Comparison of ENCODE assay signal across 1 cellular context in the genomic region with DNA sequence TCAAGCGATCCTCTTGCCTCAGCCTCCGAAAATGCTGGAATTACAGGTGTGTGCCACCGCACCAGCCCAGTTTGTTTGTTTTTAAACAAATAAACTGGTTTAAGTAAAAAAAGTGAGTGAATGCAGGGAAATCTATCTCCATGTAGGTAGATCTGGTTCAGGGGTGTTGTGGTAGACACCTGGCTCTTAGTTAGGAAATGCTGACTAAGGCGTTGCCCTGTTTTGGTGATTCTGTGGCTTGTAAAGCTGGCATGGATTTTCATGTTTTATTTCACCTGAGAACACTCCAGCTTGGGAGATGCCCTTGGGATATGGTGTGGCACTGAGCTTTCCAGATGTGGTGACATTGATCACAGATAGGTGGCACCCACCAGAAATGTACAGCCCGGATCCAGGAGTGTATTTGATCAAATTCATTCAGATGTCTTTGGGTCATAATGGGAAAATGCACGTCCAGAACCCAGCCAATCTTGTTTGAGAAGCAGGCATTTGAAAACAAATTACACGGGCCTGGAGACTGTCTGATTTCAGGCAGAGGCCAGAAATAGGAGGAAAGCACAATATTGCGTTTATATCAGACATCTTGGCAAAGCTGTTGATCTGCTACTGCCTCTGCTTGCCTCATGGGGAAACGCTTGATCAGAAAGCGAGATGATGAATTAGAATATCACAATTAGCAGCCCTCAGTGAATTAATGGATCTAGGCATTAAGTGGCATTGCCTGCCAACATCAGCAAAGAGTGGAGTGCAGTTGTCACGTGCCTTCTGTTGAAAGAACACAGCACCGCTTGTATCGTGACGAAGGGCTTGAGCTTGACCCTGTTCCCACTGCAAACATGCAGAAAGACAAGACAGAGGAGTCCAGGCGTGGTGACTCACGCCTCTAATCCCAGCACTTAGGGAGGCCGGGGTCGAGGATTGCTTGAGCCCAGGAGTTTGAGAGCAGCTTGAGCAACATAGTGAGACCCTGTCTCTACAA.
TF ChIP-seq lines count a peak whose summit lies in the region.

No MANE protein-coding gene starts in this region.

TF ChIP-seq in HepG2, 621 proteins besides CTCF, POLR2A, EP300 and RAD21 (continued from another document and continues in another):
- TF ChIP-seq, protein P1, sequence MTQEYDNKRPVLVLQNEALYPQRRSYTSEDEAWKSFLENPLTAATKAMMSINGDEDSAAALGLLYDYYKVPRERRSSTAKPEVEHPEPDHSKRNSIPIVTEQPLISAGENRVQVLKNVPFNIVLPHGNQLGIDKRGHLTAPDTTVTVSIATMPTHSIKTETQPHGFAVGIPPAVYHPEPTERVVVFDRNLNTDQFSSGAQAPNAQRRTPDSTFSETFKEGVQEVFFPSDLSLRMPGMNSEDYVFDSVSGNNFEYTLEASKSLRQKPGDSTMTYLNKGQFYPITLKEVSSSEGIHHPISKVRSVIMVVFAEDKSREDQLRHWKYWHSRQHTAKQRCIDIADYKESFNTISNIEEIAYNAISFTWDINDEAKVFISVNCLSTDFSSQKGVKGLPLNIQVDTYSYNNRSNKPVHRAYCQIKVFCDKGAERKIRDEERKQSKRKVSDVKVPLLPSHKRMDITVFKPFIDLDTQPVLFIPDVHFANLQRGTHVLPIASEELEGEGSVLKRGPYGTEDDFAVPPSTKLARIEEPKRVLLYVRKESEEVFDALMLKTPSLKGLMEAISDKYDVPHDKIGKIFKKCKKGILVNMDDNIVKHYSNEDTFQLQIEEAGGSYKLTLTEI (CRISPR knock-in tag; conservative IDR thresholded peaks at IDR 0.05), result no peak
- TF ChIP-seq CERS6 (CRISPR knock-in tag; IDR thresholded peaks at IDR 0.05) (no peak), ZNF552 (CRISPR knock-in tag; IDR thresholded peaks at IDR 0.05; ENCODE audit: borderline replicate concordance) (no peak), NCOA5 (CRISPR knock-in tag; IDR thresholded peaks at IDR 0.05) (no peak), SALL1 (CRISPR knock-in tag; IDR thresholded peaks at IDR 0.05) (peak; percentile 28; the same call in 1 of the 2 replicates), ZBTB39 (CRISPR knock-in tag; IDR thresholded peaks at IDR 0.05) (no peak), ZNF629 (CRISPR knock-in tag; conservative IDR thresholded peaks at IDR 0.05) (no peak), ETV5 (CRISPR knock-in tag; IDR thresholded peaks at IDR 0.05; ENCODE audit: borderline replicate concordance) (no peak), ZNF564 (CRISPR knock-in tag; IDR thresholded peaks at IDR 0.05) (no peak), FOSL2 (CRISPR knock-in tag; IDR thresholded peaks at IDR 0.05) (peak; percentile 91), PHF21A (CRISPR knock-in tag; IDR thresholded peaks at IDR 0.05) (0 out of 2 replicates have a peak, but pooled peaks have one; percentile 27), MAFK (conservative IDR thresholded peaks at IDR 0.05 in 1 of 2, IDR thresholded peaks at IDR 0.05 in 1 of 2; ENCODE audit: low read length in 2 of 2) (peak; percentile 79 to 88), CBFB (CRISPR knock-in tag; IDR thresholded peaks at IDR 0.05) (no peak), ZNF781 (CRISPR knock-in tag; IDR thresholded peaks at IDR 0.05; ENCODE audit: borderline replicate concordance, not compliant biosample characterization) (no peak), NR2F6 (IDR thresholded peaks at IDR 0.05) (no peak), NR2F6 (CRISPR knock-in tag; IDR thresholded peaks at IDR 0.05) (peak; percentile 48; the same call in 1 of the 2 replicates), CREB1 (IDR thresholded peaks at IDR 0.05) (peak; percentile 39; the same call in 1 of the 2 replicates), CREB1 (CRISPR knock-in tag; IDR thresholded peaks at IDR 0.05) (no peak), SOX13 (IDR thresholded peaks at IDR 0.05) (no peak), SOX13 (CRISPR knock-in tag; conservative IDR thresholded peaks at IDR 0.05 in 1 of 2, IDR thresholded peaks at IDR 0.05 in 1 of 2) (peak in 1 of 2 experiments; percentile 38; a peak in 1 of 4 replicates), GATAD2A (CRISPR knock-in tag; IDR thresholded peaks at IDR 0.05) (peak; percentile 53; the same call in 1 of the 2 replicates), ZNF143 (CRISPR knock-in tag; IDR thresholded peaks at IDR 0.05) (no peak), SMAD1 (CRISPR knock-in tag; IDR thresholded peaks at IDR 0.05; ENCODE audit: borderline replicate concordance, low read depth) (no peak), FIP1L1 (IDR thresholded peaks at IDR 0.05; ENCODE audit: borderline replicate concordance, insufficient read depth, low read depth, low read length) (no peak), SRF (IDR thresholded peaks at IDR 0.05; ENCODE audit: low read depth, low read length) (no peak), SAP130 (CRISPR knock-in tag; IDR thresholded peaks at IDR 0.05; ENCODE audit: low read depth) (0 out of 2 replicates have a peak, but pooled peaks have one; percentile 18), DR1 (CRISPR knock-in tag; IDR thresholded peaks at IDR 0.05) (no peak), U2AF1 (optimal IDR thresholded peaks at IDR 0.05; ENCODE audit: low read depth, low read length) (no peak), FOXA3 (CRISPR knock-in tag; IDR thresholded peaks at IDR 0.05) (0 out of 2 replicates have a peak, but pooled peaks have one; percentile 41), ZNF414 (CRISPR knock-in tag; IDR thresholded peaks at IDR 0.05) (no peak), YEATS2 (CRISPR knock-in tag; IDR thresholded peaks at IDR 0.05; ENCODE audit: borderline replicate concordance) (no peak), ZBTB2 (CRISPR knock-in tag; IDR thresholded peaks at IDR 0.05; ENCODE audit: low read depth) (no peak), JUND (CRISPR knock-in tag; IDR thresholded peaks at IDR 0.05) (0 out of 2 replicates have a peak, but pooled peaks have one; percentile 42), ZZZ3 (CRISPR knock-in tag; IDR thresholded peaks at IDR 0.05; ENCODE audit: borderline replicate concordance) (no peak), ATF7 (IDR thresholded peaks at IDR 0.05) (no peak), ATF7 (CRISPR knock-in tag; IDR thresholded peaks at IDR 0.05) (no peak), IRF2 (CRISPR knock-in tag; IDR thresholded peaks at IDR 0.05) (no peak), CC2D1A (CRISPR knock-in tag; IDR thresholded peaks at IDR 0.05) (no peak), PAX8 (CRISPR knock-in tag; IDR thresholded peaks at IDR 0.05; ENCODE audit: borderline replicate concordance) (no peak), RFX5 (IDR thresholded peaks at IDR 0.05; ENCODE audit: low read depth, low read length) (no peak), FOXK2 (IDR thresholded peaks at IDR 0.05) (no peak)
- TF ChIP-seq, protein P2, sequence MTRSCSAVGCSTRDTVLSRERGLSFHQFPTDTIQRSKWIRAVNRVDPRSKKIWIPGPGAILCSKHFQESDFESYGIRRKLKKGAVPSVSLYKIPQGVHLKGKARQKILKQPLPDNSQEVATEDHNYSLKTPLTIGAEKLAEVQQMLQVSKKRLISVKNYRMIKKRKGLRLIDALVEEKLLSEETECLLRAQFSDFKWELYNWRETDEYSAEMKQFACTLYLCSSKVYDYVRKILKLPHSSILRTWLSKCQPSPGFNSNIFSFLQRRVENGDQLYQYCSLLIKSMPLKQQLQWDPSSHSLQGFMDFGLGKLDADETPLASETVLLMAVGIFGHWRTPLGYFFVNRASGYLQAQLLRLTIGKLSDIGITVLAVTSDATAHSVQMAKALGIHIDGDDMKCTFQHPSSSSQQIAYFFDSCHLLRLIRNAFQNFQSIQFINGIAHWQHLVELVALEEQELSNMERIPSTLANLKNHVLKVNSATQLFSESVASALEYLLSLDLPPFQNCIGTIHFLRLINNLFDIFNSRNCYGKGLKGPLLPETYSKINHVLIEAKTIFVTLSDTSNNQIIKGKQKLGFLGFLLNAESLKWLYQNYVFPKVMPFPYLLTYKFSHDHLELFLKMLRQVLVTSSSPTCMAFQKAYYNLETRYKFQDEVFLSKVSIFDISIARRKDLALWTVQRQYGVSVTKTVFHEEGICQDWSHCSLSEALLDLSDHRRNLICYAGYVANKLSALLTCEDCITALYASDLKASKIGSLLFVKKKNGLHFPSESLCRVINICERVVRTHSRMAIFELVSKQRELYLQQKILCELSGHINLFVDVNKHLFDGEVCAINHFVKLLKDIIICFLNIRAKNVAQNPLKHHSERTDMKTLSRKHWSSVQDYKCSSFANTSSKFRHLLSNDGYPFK (CRISPR knock-in tag; IDR thresholded peaks at IDR 0.05; ENCODE audit: borderline replicate concordance), result no peak
- TF ChIP-seq, protein P3, sequence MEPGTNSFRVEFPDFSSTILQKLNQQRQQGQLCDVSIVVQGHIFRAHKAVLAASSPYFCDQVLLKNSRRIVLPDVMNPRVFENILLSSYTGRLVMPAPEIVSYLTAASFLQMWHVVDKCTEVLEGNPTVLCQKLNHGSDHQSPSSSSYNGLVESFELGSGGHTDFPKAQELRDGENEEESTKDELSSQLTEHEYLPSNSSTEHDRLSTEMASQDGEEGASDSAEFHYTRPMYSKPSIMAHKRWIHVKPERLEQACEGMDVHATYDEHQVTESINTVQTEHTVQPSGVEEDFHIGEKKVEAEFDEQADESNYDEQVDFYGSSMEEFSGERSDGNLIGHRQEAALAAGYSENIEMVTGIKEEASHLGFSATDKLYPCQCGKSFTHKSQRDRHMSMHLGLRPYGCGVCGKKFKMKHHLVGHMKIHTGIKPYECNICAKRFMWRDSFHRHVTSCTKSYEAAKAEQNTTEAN (CRISPR knock-in tag; conservative IDR thresholded peaks at IDR 0.05), result no peak
- TF ChIP-seq, protein P4, sequence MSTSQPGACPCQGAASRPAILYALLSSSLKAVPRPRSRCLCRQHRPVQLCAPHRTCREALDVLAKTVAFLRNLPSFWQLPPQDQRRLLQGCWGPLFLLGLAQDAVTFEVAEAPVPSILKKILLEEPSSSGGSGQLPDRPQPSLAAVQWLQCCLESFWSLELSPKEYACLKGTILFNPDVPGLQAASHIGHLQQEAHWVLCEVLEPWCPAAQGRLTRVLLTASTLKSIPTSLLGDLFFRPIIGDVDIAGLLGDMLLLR (CRISPR knock-in tag; IDR thresholded peaks at IDR 0.05), result no peak
- TF ChIP-seq, protein P5, sequence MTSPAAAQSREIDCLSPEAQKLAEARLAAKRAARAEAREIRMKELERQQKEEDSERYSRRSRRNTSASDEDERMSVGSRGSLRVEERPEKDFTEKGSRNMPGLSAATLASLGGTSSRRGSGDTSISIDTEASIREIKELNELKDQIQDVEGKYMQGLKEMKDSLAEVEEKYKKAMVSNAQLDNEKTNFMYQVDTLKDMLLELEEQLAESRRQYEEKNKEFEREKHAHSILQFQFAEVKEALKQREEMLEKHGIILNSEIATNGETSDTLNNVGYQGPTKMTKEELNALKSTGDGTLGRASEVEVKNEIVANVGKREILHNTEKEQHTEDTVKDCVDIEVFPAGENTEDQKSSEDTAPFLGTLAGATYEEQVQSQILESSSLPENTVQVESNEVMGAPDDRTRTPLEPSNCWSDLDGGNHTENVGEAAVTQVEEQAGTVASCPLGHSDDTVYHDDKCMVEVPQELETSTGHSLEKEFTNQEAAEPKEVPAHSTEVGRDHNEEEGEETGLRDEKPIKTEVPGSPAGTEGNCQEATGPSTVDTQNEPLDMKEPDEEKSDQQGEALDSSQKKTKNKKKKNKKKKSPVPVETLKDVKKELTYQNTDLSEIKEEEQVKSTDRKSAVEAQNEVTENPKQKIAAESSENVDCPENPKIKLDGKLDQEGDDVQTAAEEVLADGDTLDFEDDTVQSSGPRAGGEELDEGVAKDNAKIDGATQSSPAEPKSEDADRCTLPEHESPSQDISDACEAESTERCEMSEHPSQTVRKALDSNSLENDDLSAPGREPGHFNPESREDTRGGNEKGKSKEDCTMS (CRISPR knock-in tag; conservative IDR thresholded peaks at IDR 0.05), result no peak
- TF ChIP-seq, protein P6, sequence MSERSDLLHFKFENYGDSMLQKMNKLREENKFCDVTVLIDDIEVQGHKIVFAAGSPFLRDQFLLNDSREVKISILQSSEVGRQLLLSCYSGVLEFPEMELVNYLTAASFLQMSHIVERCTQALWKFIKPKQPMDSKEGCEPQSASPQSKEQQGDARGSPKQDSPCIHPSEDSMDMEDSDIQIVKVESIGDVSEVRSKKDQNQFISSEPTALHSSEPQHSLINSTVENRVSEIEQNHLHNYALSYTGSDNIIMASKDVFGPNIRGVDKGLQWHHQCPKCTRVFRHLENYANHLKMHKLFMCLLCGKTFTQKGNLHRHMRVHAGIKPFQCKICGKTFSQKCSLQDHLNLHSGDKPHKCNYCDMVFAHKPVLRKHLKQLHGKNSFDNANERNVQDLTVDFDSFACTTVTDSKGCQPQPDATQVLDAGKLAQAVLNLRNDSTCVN (CRISPR knock-in tag; IDR thresholded peaks at IDR 0.05; ENCODE audit: borderline replicate concordance), result no peak
